8 cellular contexts compared by ENCODE assay signal in the genomic region with DNA sequence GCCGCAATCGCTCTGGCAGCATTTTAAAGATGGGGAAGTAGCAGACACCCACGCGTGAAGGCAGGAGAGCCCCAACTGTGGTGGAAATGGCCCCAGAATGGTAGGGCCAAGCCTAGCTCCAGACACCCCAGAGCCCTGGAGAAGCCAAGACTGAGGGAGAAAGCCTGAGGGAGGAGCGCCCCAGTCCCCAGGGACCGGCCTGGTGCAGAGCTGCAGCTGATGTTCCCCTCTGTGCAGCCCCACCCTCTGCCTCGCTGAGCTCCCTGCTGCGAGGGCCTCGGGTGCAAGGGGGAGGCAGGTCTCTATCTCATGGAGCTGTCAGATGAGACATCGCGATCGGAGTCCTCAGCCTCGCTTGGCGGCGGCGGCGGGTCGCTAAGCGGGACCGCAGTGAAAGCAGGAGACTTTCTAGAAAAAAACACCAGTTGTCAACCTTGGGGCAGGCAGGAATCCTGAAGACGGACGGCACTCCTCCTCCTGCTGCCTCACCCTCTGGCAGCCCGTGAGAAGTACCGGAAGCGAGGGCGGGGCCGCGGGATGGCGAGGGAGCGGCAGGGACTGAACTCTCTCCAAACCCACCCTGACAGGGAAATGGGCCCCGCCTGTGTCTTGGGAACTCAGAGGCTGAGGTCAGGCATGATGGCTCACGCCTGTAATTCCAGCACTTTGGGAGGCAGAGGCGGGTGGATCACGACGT. TPM values are rescaled to one million over a fixed set of nuclear protein-coding genes. Genes with fewer than 3 reads are reported as not detected.
DNase-seq lines count a peak whose midpoint lies in the region; ATAC-seq, FAIRE-seq and TF ChIP-seq lines count a peak whose summit lies in the region.
"Had no signal": no experiment of that assay in that cellular context is flagged by ENCODE, and none has a peak within 500 bp of the region (broad histone marks: within the 10 kb centered on the region; RNA-seq: fewer than 3 reads in every experiment).

No MANE protein-coding gene starts in this region.

- ATAC-seq in HG02798 (IDR thresholded peaks at IDR 0.05; ENCODE audit: poor library complexity, unreplicated experiment), result no peak

- H3K9me3 ChIP-seq in muscle layer of duodenum (ENCODE audit: control insufficient read depth in 1 of 2, low read length in 2 of 2), result no peaks in the 10 kb centered on the region

- H3K4me3 Mint-ChIP-seq in activated CD4-positive, alpha-beta T cell treated with anti-CD3 and anti-CD28 coated beads, Interleukin-2, amount 10 ng/mL, durations not matched to agents 24 days and 14 days, result peak overlapping the region; percentile 80

- H3K27me3 ChIP-seq in muscle layer of duodenum (ENCODE audit: low read depth, low read length), result no peaks in the 10 kb centered on the region

- intact Hi-C loops in activated CD4-positive, alpha-beta T cell treated with anti-CD3 and anti-CD28 coated beads, Interleukin-2, amount 10 ng/mL, durations not matched to agents 24 days and 14 days (cut with micrococcal nuclease), result no loop called here

- DNase-seq in NCI-H146 (lab: John Stamatoyannopoulos, UW) (peak; percentile 85), epidermal melanocyte (ENCODE audit: insufficient read length, low spot score) (peak; percentile 82), urothelium cell line (ENCODE audit: low spot score) (peak; percentile 96)
- DNase-seq in activated CD4-positive, alpha-beta T cell treated with anti-CD3 and anti-CD28 coated beads, Interleukin-2, amount 10 ng/mL, durations not matched to agents 24 days and 14 days, result peak; percentile 90

- H3K27ac ChIP-seq in muscle layer of duodenum (ENCODE audit: low read length), result peak overlapping the region; percentile 89

- H3K4me1 Mint-ChIP-seq in activated CD4-positive, alpha-beta T cell treated with anti-CD3 and anti-CD28 coated beads, Interleukin-2, amount 10 ng/mL, durations not matched to agents 24 days and 14 days, result peaks cover 54% of the 10 kb centered on the region

- no peaks in the 10 kb centered on the region for H3K9me3 Mint-ChIP-seq in activated CD4-positive, alpha-beta T cell treated with anti-CD3 and anti-CD28 coated beads, Interleukin-2, amount 10 ng/mL, durations not matched to agents 24 days and 14 days

- peaks cover 47% of the 10 kb centered on the region for H3K36me3 Mint-ChIP-seq in activated CD4-positive, alpha-beta T cell treated with anti-CD3 and anti-CD28 coated beads, Interleukin-2, amount 10 ng/mL, durations not matched to agents 24 days and 14 days (ENCODE audit: low read depth)

- peak; percentile 32 for TF ChIP-seq CTCF in GM12873 (IDR thresholded peaks at IDR 0.05; ENCODE audit: insufficient read depth, low read depth, low read length, missing control alignments)

- peaks cover 17 to 52% of the 10 kb centered on the region in 2 donors for H3K4me1 ChIP-seq in muscle layer of duodenum (ENCODE audit: control insufficient read depth in 1 of 2, insufficient read depth in 2 of 2, low read length in 2 of 2)

- peak overlapping the region in 1 of 2 donors; percentile 37 for H3K4me3 ChIP-seq in muscle layer of duodenum (ENCODE audit: low read depth in 1 of 2, low read length in 2 of 2)

- FAIRE-seq in urothelium cell line (lab: Jason Lieb, UNC), result peak; percentile 53
- FAIRE-seq: colon had no signal

- H3K27me3 Mint-ChIP-seq in activated CD4-positive, alpha-beta T cell treated with anti-CD3 and anti-CD28 coated beads, Interleukin-2, amount 10 ng/mL, durations not matched to agents 24 days and 14 days, result no peaks in the 10 kb centered on the region

- H3K36me3 ChIP-seq in muscle layer of duodenum (ENCODE audit: control insufficient read depth in 1 of 2, insufficient read depth in 2 of 2, low read length in 2 of 2), result peaks cover 32 to 33% of the 10 kb centered on the region in 2 donors

- peak overlapping the region; percentile 87 for H3K27ac Mint-ChIP-seq in activated CD4-positive, alpha-beta T cell treated with anti-CD3 and anti-CD28 coated beads, Interleukin-2, amount 10 ng/mL, durations not matched to agents 24 days and 14 days

RNA-seq across cellular contexts. Expression of a gene that starts 6.0 kb away (rescaled TPM):
- total RNA-seq in activated CD4-positive, alpha-beta T cell treated with anti-CD3 and anti-CD28 coated beads, Interleukin-2, amount 10 ng/mL, durations not matched to agents 24 days and 14 days, result 4,585 and 4,599 TPM in 2 replicates

RNA-seq across cellular contexts. Expression of a gene that starts 15.5 kb away (rescaled TPM):
- 16.0 and 16.9 TPM in 2 replicates for total RNA-seq in activated CD4-positive, alpha-beta T cell treated with anti-CD3 and anti-CD28 coated beads, Interleukin-2, amount 10 ng/mL, durations not matched to agents 24 days and 14 days

RNA-seq across cellular contexts. Expression of a gene that starts 27.8 kb away (rescaled TPM):
- 192 and 193 TPM in 2 replicates for total RNA-seq in activated CD4-positive, alpha-beta T cell treated with anti-CD3 and anti-CD28 coated beads, Interleukin-2, amount 10 ng/mL, durations not matched to agents 24 days and 14 days

RNA-seq across cellular contexts. Expression of a gene that starts 46.4 kb away (rescaled TPM):
- 104 and 106 TPM in 2 replicates for total RNA-seq in activated CD4-positive, alpha-beta T cell treated with anti-CD3 and anti-CD28 coated beads, Interleukin-2, amount 10 ng/mL, durations not matched to agents 24 days and 14 days

RNA-seq across cellular contexts. Expression of a gene that starts 47.3 kb away (rescaled TPM):
- 277 and 280 TPM in 2 replicates for total RNA-seq in activated CD4-positive, alpha-beta T cell treated with anti-CD3 and anti-CD28 coated beads, Interleukin-2, amount 10 ng/mL, durations not matched to agents 24 days and 14 days
